8 cellular contexts compared by ENCODE assay signal in the genomic region with DNA sequence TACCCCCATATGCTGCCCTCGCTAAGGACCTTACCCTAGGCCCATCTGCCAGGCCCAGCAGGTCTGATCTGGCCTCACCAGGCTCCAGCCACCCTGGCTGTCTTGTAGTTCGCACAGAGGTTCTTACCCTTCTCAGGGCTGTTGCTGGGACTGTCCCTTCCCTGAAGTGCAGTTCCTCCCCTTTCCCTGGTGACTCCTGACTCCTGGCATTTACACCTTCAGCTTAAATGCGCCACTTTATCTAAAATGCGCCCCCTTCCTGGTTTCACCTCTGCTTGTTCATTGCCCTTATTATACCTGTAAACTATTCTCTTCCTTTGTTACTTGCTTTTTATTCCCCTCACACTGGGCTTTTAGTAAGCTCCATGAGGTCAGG. TPM values are rescaled to one million over a fixed set of nuclear protein-coding genes. Genes with fewer than 3 reads are reported as not detected.
DNase-seq lines count a peak whose midpoint lies in the region; ATAC-seq, FAIRE-seq and TF ChIP-seq lines count a peak whose summit lies in the region.

No MANE protein-coding gene starts in this region.

- peak overlapping the region; percentile 87 for H3K4me3 Mint-ChIP-seq in CD8-positive, alpha-beta T cell

- H2AFZ ChIP-seq in HepG2 (ENCODE audit: low read length): no peak overlapping the region

- in situ Hi-C loops in HepG2 (cut with HindIII; ENCODE audit: extremely low pct_ligation_motif_present, low pct_unique_long_range_greater_than_20kb): no loop called here

- H3K9me3 Mint-ChIP-seq in CD8-positive, alpha-beta T cell: no peaks in the 10 kb centered on the region

- no TSS peak for BruUV-seq in HepG2 (replicated peaks; lab: Mats Ljungman, UMichigan)

- no peak overlapping the region for H3K4me2 ChIP-seq in HepG2 (ENCODE audit: low read depth, low read length)

- H3K9me3 ChIP-seq in CD8-positive, alpha-beta T cell (ENCODE audit: low read length): no peaks in the 10 kb centered on the region
- H3K9me3 ChIP-seq in adrenal gland (replicated peaks in 1 of 3): no peaks in the 10 kb centered on the region
- H3K9me3 ChIP-seq in HepG2 (ENCODE audit: low read length): no peaks in the 10 kb centered on the region
- H3K9me3 ChIP-seq in tibial artery: no peaks in the 10 kb centered on the region

- WGBS in adrenal gland, 4 donors: 86 to 89% (median 88%) methylated on average over 4 of the region's 4 CpGs
- WGBS in HepG2 (ENCODE audit: low lambda C conversion rate): 98% methylated on average over 4 of the region's 4 CpGs

- TF ChIP-seq POLR2A in adrenal gland (IDR thresholded peaks at IDR 0.05) (no peak), HepG2 (IDR thresholded peaks at IDR 0.05; ENCODE audit: insufficient read depth in 1 of 2, low read depth in 2 of 2, low read length in 2 of 2) (no peak)

- H3K27me3 ChIP-seq in CD8-positive, alpha-beta T cell (ENCODE audit: insufficient read depth, low read length): no peaks in the 10 kb centered on the region
- H3K27me3 ChIP-seq in adrenal gland (no peaks in the 10 kb centered on the region), HepG2 (ENCODE audit: control insufficient read depth in 1 of 2, insufficient read depth in 2 of 2, low read length in 2 of 2) (no peaks in the 10 kb centered on the region; a peak in 1 of 5 replicates), tibial artery (no peaks in the 10 kb centered on the region)

- TF ChIP-seq RAD21 in HepG2 (CRISPR knock-in tag; IDR thresholded peaks at IDR 0.05): no peak

- peaks cover 37% of the 10 kb centered on the region for H3K4me1 Mint-ChIP-seq in CD8-positive, alpha-beta T cell (ENCODE audit: low read depth)

- H3K36me3 ChIP-seq in CD8-positive, alpha-beta T cell (ENCODE audit: insufficient read depth, low read length): peaks cover 20% of the 10 kb centered on the region
- H3K36me3 ChIP-seq in adrenal gland (replicated peaks in 1 of 2) (peaks cover 0 to 38% of the 10 kb centered on the region in 2 donors), HepG2 (replicated peaks in 1 of 2; ENCODE audit: control insufficient read depth in 1 of 2, insufficient read depth in 2 of 2, low read length in 2 of 2) (peaks cover 14 to 41% of the 10 kb centered on the region in 2 experiments; a peak in 4 of 5 replicates), tibial artery (peaks cover 21 to 51% (median 41%) of the 10 kb centered on the region in 3 donors)

- peaks cover 22% of the 10 kb centered on the region for H3K4me1 ChIP-seq in CD8-positive, alpha-beta T cell (ENCODE audit: insufficient read depth, low read length)
- H3K4me1 ChIP-seq in adrenal gland (replicated peaks in 1 of 2): peaks cover 0 to 15% of the 10 kb centered on the region in 2 donors
- H3K4me1 ChIP-seq in HepG2 (ENCODE audit: insufficient read depth, low read length): no peaks in the 10 kb centered on the region
- H3K4me1 ChIP-seq in tibial artery: peaks cover 0 to 16% (median 13%) of the 10 kb centered on the region in 4 donors

- TF ChIP-seq EP300 in HepG2 (IDR thresholded peaks at IDR 0.05; ENCODE audit: low read depth in 2 of 2, low read length in 2 of 2) (no peak), HepG2 (CRISPR knock-in tag; IDR thresholded peaks at IDR 0.05; ENCODE audit: borderline replicate concordance) (no peak)

- POLR2A ChIA-PET in CD8-positive, alpha-beta T cell (lab: Charles Lee): interaction anchor here (0.7 to 2.7 kb wide), 11 partner anchors 10 to 474 kb away, joined by 3 to 14 read pairs (median 4); partner anchors contain the start of genes ARPC4, BRPF1, JAGN1 and MTMR14
- POLR2A ChIA-PET in HepG2 (lab: Yijun Ruan, JAX): interaction anchor here (1.2 to 2.7 kb wide), 2 partner anchors 13 to 17 kb away, joined by 3 to 13 read pairs; partner anchors contain the start of genes ARPC4 and TADA3

- H3K36me3 Mint-ChIP-seq in CD8-positive, alpha-beta T cell: peaks cover 38% of the 10 kb centered on the region

- H3K27me3 Mint-ChIP-seq in CD8-positive, alpha-beta T cell (ENCODE audit: low read depth): no peaks in the 10 kb centered on the region

- no peaks in the 10 kb centered on the region for H3K79me2 ChIP-seq in HepG2 (ENCODE audit: insufficient read depth, low read length)

- peak overlapping the region; percentile 59 for H3K4me3 ChIP-seq in CD8-positive, alpha-beta T cell (ENCODE audit: low read depth, low read length)
- H3K4me3 ChIP-seq in adrenal gland (peak overlapping the region in 2 of 4 donors; percentile 52 to 68), HepG2 (replicated peaks in 1 of 3; ENCODE audit: insufficient read depth in 1 of 3, low read depth in 2 of 3, low read length in 3 of 3) (no peak overlapping the region), tibial artery (peak overlapping the region; percentile 77 to 80)

- peak overlapping the region; percentile 62 for H3K27ac ChIP-seq in CD8-positive, alpha-beta T cell (ENCODE audit: low read depth, low read length)
- H3K27ac ChIP-seq in adrenal gland (peak overlapping the region; percentile 11 to 93 (median 88)), HepG2 (ENCODE audit: extremely low read length, insufficient read depth, low read length) (no peak overlapping the region), tibial artery (peak overlapping the region; percentile 97 to 98)

- intact Hi-C loops in CD8-positive, alpha-beta T cell (cut with DNase I, micrococcal nuclease): loop anchor here (1.0 to 2.0 kb wide), 3 partner anchors 16 to 36 kb away; partner anchors contain the start of genes ARPC4 (in 1 of the 2), RPUSD3 (in 1 of the 2) and TADA3 (in 1 of the 2)
- intact Hi-C loops in adrenal gland (cut with DNase I) (loop anchor here in 1 of 2 donors (10.0 kb wide), 1 partner anchor 54 kb away; no protein-coding TSS in a partner anchor), HepG2 (cut with micrococcal nuclease; ENCODE audit: unreplicated experiment) (no loop called here), tibial artery (cut with DNase I; ENCODE audit: low total_unique reads) (no loop called here)

- no peak for TF ChIP-seq CTCF in CD8-positive, alpha-beta T cell (IDR thresholded peaks at IDR 0.05)
- TF ChIP-seq CTCF in adrenal gland (IDR thresholded peaks at IDR 0.05) (no peak), HepG2 (CRISPR knock-in tag; IDR thresholded peaks at IDR 0.05) (no peak), tibial artery (IDR thresholded peaks at IDR 0.05) (no peak)

- peak in 2 of 7 experiments; percentile 15 to 56 for DNase-seq in CD8-positive, alpha-beta T cell
- DNase-seq in adrenal gland (no peak), HepG2 (ENCODE audit: low spot score) (no peak), tibial artery (no peak), NCI-H526 treated with DMSO at 0.1 percent for 48 hours (lab: John Stamatoyannopoulos, UW) (no peak)

- CTCF ChIA-PET in CD8-positive, alpha-beta T cell (lab: Charles Lee): interaction anchor here (1.1 to 1.5 kb wide), 4 partner anchors 8 to 80 kb away, joined by 3 to 4 read pairs (median 3); no protein-coding TSS in a partner anchor
- CTCF ChIA-PET in HepG2 (lab: Yijun Ruan, JAX; ENCODE audit: low intra/inter-chr PET ratio, low total read pairs): no interaction called here

- H4K20me1 ChIP-seq in HepG2 (ENCODE audit: insufficient read depth, low read length): no peaks in the 10 kb centered on the region

- peak overlapping the region; percentile 93 for H3K27ac Mint-ChIP-seq in CD8-positive, alpha-beta T cell

- no peak for FAIRE-seq in HepG2 (lab: Jason Lieb, UNC)

- H3K9ac ChIP-seq in HepG2 (ENCODE audit: insufficient read depth, low read depth, low read length): no peak overlapping the region

- peak; percentile 4 for ATAC-seq in CD8-positive, alpha-beta T cell
- ATAC-seq in HG02870 (IDR thresholded peaks at IDR 0.05; ENCODE audit: unreplicated experiment) (peak; percentile 15), HepG2 (peak; percentile 7; the same call in 2 of the 3 replicates), HG03520 (IDR thresholded peaks at IDR 0.05; ENCODE audit: unreplicated experiment) (no peak), HG02973 (IDR thresholded peaks at IDR 0.05; ENCODE audit: unreplicated experiment) (no peak)

RNA-seq across cellular contexts. Expression of gene TTLL3, which starts 0.8 kb away (rescaled TPM):
- 10 to 100 TPM; 44.6 to 46.2 TPM for total RNA-seq in CD8-positive, alpha-beta T cell
- 10 to 100 TPM; 13.8 to 68.0 (median 45.5) TPM for total RNA-seq in adrenal gland
- 100 to 1,000 TPM in 2 of 3 donors, 10 to 100 TPM in 1; 10.1 to 214 (median 146) TPM for polyA plus RNA-seq in adrenal gland
- total RNA-seq in HepG2 (2016; rRNA removed; fragmentation: Illumina TruSeq; extraction: Trizol): 1.9 and 9.5 TPM in 2 replicates
- total RNA-seq in HepG2 (2016; cell fraction: cytosol; rRNA removed; fragmentation: Illumina TruSeq; extraction: Trizol; ENCODE audit: low read depth): 2.5 and 4.8 TPM in 2 replicates
- total RNA-seq in HepG2 (2016; cell fraction: insoluble cytoplasmic fraction; rRNA removed; fragmentation: Illumina TruSeq; extraction: Trizol): 3.0 and 10.9 TPM in 2 replicates
- total RNA-seq in HepG2 (2016; cell fraction: membrane; rRNA removed; fragmentation: Illumina TruSeq; extraction: Trizol): 2.5 and 4.3 TPM in 2 replicates
- 18.5 and 22.1 TPM in 2 replicates for total RNA-seq in HepG2 (2016; cell fraction: nucleus; rRNA removed; fragmentation: Illumina TruSeq; extraction: Trizol)
- polyA plus RNA-seq in HepG2 (2011; rRNA removed): 51.2 and 59.3 TPM in 2 replicates
- polyA plus RNA-seq in HepG2 (2011; cell fraction: cytosol; rRNA removed): 10.0 and 13.7 TPM in 2 replicates
- polyA plus RNA-seq in HepG2 (2011; cell fraction: nucleus; rRNA removed): 463 and 502 TPM in 2 replicates
- polyA plus RNA-seq in HepG2 (2012): 30.3 and 36.9 TPM in 2 replicates
- polyA plus RNA-seq in HepG2 (2016; cell fraction: cytosol; fragmentation: Illumina TruSeq; extraction: Trizol; ENCODE audit: low read depth): 0.27 and 0.43 TPM in 2 replicates
- 2.5 and 2.6 TPM in 2 replicates for polyA plus RNA-seq in HepG2 (2016; cell fraction: insoluble cytoplasmic fraction; fragmentation: Illumina TruSeq; extraction: Trizol; ENCODE audit: low read depth)
- 0.88 and 2.6 TPM in 2 replicates for polyA plus RNA-seq in HepG2 (2016; cell fraction: membrane; fragmentation: Illumina TruSeq; extraction: Trizol; ENCODE audit: low read depth)
- 92.7 and 95.3 TPM in 2 replicates for polyA plus RNA-seq in HepG2 (2016; cell fraction: nucleus; fragmentation: Illumina TruSeq; extraction: Trizol; ENCODE audit: insufficient read depth, low read depth)
- 42.0 and 56.1 TPM in 2 replicates for polyA minus RNA-seq in HepG2 (2011; rRNA and poly(A)+ RNA removed; ENCODE audit: low replicate concordance)
- 3.3 and 3.7 TPM in 2 replicates for polyA minus RNA-seq in HepG2 (2011; cell fraction: cytosol; rRNA and poly(A)+ RNA removed)
- 83.4 and 89.9 TPM in 2 replicates for polyA minus RNA-seq in HepG2 (2011; cell fraction: nucleus; rRNA and poly(A)+ RNA removed)

RNA-seq across cellular contexts. Expression of gene ARPC4, which starts 16.3 kb away (rescaled TPM):
- total RNA-seq in CD8-positive, alpha-beta T cell: 100 to 1,000 TPM in 1 of 2 experiments, 10 to 100 TPM in 1; 97.7 to 104 TPM
- total RNA-seq in adrenal gland (100 to 1,000 TPM; 138 to 249 (median 184) TPM), HepG2 (2016; rRNA removed; fragmentation: Illumina TruSeq; extraction: Trizol) (73.9 and 83.6 TPM in 2 replicates)
- polyA plus RNA-seq in adrenal gland (100 to 1,000 TPM in 1 of 3 donors, 10 to 100 TPM in 2; 75.8 to 140 (median 77.4) TPM), HepG2 (2011; rRNA removed) (27.2 and 30.1 TPM in 2 replicates)
- 33.6 and 36.2 TPM in 2 replicates for total RNA-seq in HepG2 (2016; cell fraction: cytosol; rRNA removed; fragmentation: Illumina TruSeq; extraction: Trizol; ENCODE audit: low read depth)
- total RNA-seq in HepG2 (2016; cell fraction: insoluble cytoplasmic fraction; rRNA removed; fragmentation: Illumina TruSeq; extraction: Trizol): 70.0 and 87.2 TPM in 2 replicates
- 53.3 and 56.0 TPM in 2 replicates for total RNA-seq in HepG2 (2016; cell fraction: membrane; rRNA removed; fragmentation: Illumina TruSeq; extraction: Trizol)
- total RNA-seq in HepG2 (2016; cell fraction: nucleus; rRNA removed; fragmentation: Illumina TruSeq; extraction: Trizol): 59.7 and 66.4 TPM in 2 replicates
- polyA plus RNA-seq in HepG2 (2011; cell fraction: cytosol; rRNA removed): 38.6 and 40.7 TPM in 2 replicates
- 29.3 and 34.8 TPM in 2 replicates for polyA plus RNA-seq in HepG2 (2011; cell fraction: nucleus; rRNA removed)
- polyA plus RNA-seq in HepG2 (2012): 27.0 and 41.3 TPM in 2 replicates
- polyA plus RNA-seq in HepG2 (2016; cell fraction: cytosol; fragmentation: Illumina TruSeq; extraction: Trizol; ENCODE audit: low read depth): 28.3 and 37.9 TPM in 2 replicates
- 75.5 and 85.0 TPM in 2 replicates for polyA plus RNA-seq in HepG2 (2016; cell fraction: insoluble cytoplasmic fraction; fragmentation: Illumina TruSeq; extraction: Trizol; ENCODE audit: low read depth)
- 43.0 TPM in 2 replicates for polyA plus RNA-seq in HepG2 (2016; cell fraction: membrane; fragmentation: Illumina TruSeq; extraction: Trizol; ENCODE audit: low read depth)
- 75.8 and 91.3 TPM in 2 replicates for polyA plus RNA-seq in HepG2 (2016; cell fraction: nucleus; fragmentation: Illumina TruSeq; extraction: Trizol; ENCODE audit: insufficient read depth, low read depth)
- 36.5 and 108 TPM in 2 replicates for polyA minus RNA-seq in HepG2 (2011; rRNA and poly(A)+ RNA removed; ENCODE audit: low replicate concordance)
- 34.9 and 44.1 TPM in 2 replicates for polyA minus RNA-seq in HepG2 (2011; cell fraction: cytosol; rRNA and poly(A)+ RNA removed)
- polyA minus RNA-seq in HepG2 (2011; cell fraction: nucleus; rRNA and poly(A)+ RNA removed): 62.7 and 78.3 TPM in 2 replicates

RNA-seq across cellular contexts. Expression of gene TADA3, which starts 17.0 kb away (rescaled TPM):
- 10 to 100 TPM in 1 of 2 experiments, 1 to 10 TPM in 1; 9.5 to 11.0 TPM for total RNA-seq in CD8-positive, alpha-beta T cell
- 100 to 1,000 TPM in 5 of 8 donors, 10 to 100 TPM in 3; 59.1 to 148 (median 122) TPM for total RNA-seq in adrenal gland
- polyA plus RNA-seq in adrenal gland: 100 to 1,000 TPM in 2 of 3 donors, 10 to 100 TPM in 1; 49.7 to 133 (median 117) TPM
- 37.1 and 43.3 TPM in 2 replicates for total RNA-seq in HepG2 (2016; rRNA removed; fragmentation: Illumina TruSeq; extraction: Trizol)
- total RNA-seq in HepG2 (2016; cell fraction: cytosol; rRNA removed; fragmentation: Illumina TruSeq; extraction: Trizol; ENCODE audit: low read depth): 40.6 and 44.9 TPM in 2 replicates
- 36.0 and 42.7 TPM in 2 replicates for total RNA-seq in HepG2 (2016; cell fraction: insoluble cytoplasmic fraction; rRNA removed; fragmentation: Illumina TruSeq; extraction: Trizol)
- total RNA-seq in HepG2 (2016; cell fraction: membrane; rRNA removed; fragmentation: Illumina TruSeq; extraction: Trizol): 75.9 and 78.8 TPM in 2 replicates
- 19.3 and 22.3 TPM in 2 replicates for total RNA-seq in HepG2 (2016; cell fraction: nucleus; rRNA removed; fragmentation: Illumina TruSeq; extraction: Trizol)
- polyA plus RNA-seq in HepG2 (2011; rRNA removed): 32.1 and 34.4 TPM in 2 replicates
- polyA plus RNA-seq in HepG2 (2011; cell fraction: cytosol; rRNA removed): 33.5 and 41.6 TPM in 2 replicates
- polyA plus RNA-seq in HepG2 (2011; cell fraction: nucleus; rRNA removed): 31.8 and 32.8 TPM in 2 replicates
- 29.5 and 31.4 TPM in 2 replicates for polyA plus RNA-seq in HepG2 (2012)
- polyA plus RNA-seq in HepG2 (2016; cell fraction: cytosol; fragmentation: Illumina TruSeq; extraction: Trizol; ENCODE audit: low read depth): 76.9 and 79.2 TPM in 2 replicates
- polyA plus RNA-seq in HepG2 (2016; cell fraction: insoluble cytoplasmic fraction; fragmentation: Illumina TruSeq; extraction: Trizol; ENCODE audit: low read depth): 59.1 and 65.5 TPM in 2 replicates
- polyA plus RNA-seq in HepG2 (2016; cell fraction: membrane; fragmentation: Illumina TruSeq; extraction: Trizol; ENCODE audit: low read depth): 95.4 and 101 TPM in 2 replicates
- polyA plus RNA-seq in HepG2 (2016; cell fraction: nucleus; fragmentation: Illumina TruSeq; extraction: Trizol; ENCODE audit: insufficient read depth, low read depth): 46.7 and 52.3 TPM in 2 replicates
- 35.7 and 37.3 TPM in 2 replicates for polyA minus RNA-seq in HepG2 (2011; rRNA and poly(A)+ RNA removed; ENCODE audit: low replicate concordance)
- polyA minus RNA-seq in HepG2 (2011; cell fraction: cytosol; rRNA and poly(A)+ RNA removed): 27.4 and 29.7 TPM in 2 replicates
- 12.6 and 14.8 TPM in 2 replicates for polyA minus RNA-seq in HepG2 (2011; cell fraction: nucleus; rRNA and poly(A)+ RNA removed)

RNA-seq across cellular contexts. Expression of gene RPUSD3, which starts 34.6 kb away (rescaled TPM):
- 1 to 10 TPM; 5.3 to 6.4 TPM for total RNA-seq in CD8-positive, alpha-beta T cell
- total RNA-seq in adrenal gland (100 to 1,000 TPM in 1 of 8 donors, 10 to 100 TPM in 7; 21.5 to 116 (median 54.6) TPM), HepG2 (2016; rRNA removed; fragmentation: Illumina TruSeq; extraction: Trizol) (30.3 and 32.1 TPM in 2 replicates)
- polyA plus RNA-seq in adrenal gland (10 to 100 TPM; 27.7 to 47.9 (median 35.1) TPM), HepG2 (2011; rRNA removed) (48.7 and 55.5 TPM in 2 replicates)
- total RNA-seq in HepG2 (2016; cell fraction: cytosol; rRNA removed; fragmentation: Illumina TruSeq; extraction: Trizol; ENCODE audit: low read depth): 19.4 and 22.8 TPM in 2 replicates
- total RNA-seq in HepG2 (2016; cell fraction: insoluble cytoplasmic fraction; rRNA removed; fragmentation: Illumina TruSeq; extraction: Trizol): 31.0 and 32.4 TPM in 2 replicates
- total RNA-seq in HepG2 (2016; cell fraction: membrane; rRNA removed; fragmentation: Illumina TruSeq; extraction: Trizol): 23.0 and 24.2 TPM in 2 replicates
- 15.6 and 16.2 TPM in 2 replicates for total RNA-seq in HepG2 (2016; cell fraction: nucleus; rRNA removed; fragmentation: Illumina TruSeq; extraction: Trizol)
- 24.5 and 32.1 TPM in 2 replicates for polyA plus RNA-seq in HepG2 (2011; cell fraction: cytosol; rRNA removed)
- polyA plus RNA-seq in HepG2 (2011; cell fraction: nucleus; rRNA removed): 33.9 and 36.3 TPM in 2 replicates
- 23.0 and 27.6 TPM in 2 replicates for polyA plus RNA-seq in HepG2 (2012)
- polyA plus RNA-seq in HepG2 (2016; cell fraction: cytosol; fragmentation: Illumina TruSeq; extraction: Trizol; ENCODE audit: low read depth): 12.3 and 13.4 TPM in 2 replicates
- polyA plus RNA-seq in HepG2 (2016; cell fraction: insoluble cytoplasmic fraction; fragmentation: Illumina TruSeq; extraction: Trizol; ENCODE audit: low read depth): 42.6 and 42.9 TPM in 2 replicates
- 17.8 TPM in 2 replicates for polyA plus RNA-seq in HepG2 (2016; cell fraction: membrane; fragmentation: Illumina TruSeq; extraction: Trizol; ENCODE audit: low read depth)
- polyA plus RNA-seq in HepG2 (2016; cell fraction: nucleus; fragmentation: Illumina TruSeq; extraction: Trizol; ENCODE audit: insufficient read depth, low read depth): 39.3 and 39.8 TPM in 2 replicates
- polyA minus RNA-seq in HepG2 (2011; rRNA and poly(A)+ RNA removed; ENCODE audit: low replicate concordance): 49.6 and 51.5 TPM in 2 replicates
- polyA minus RNA-seq in HepG2 (2011; cell fraction: cytosol; rRNA and poly(A)+ RNA removed): 11.9 and 14.9 TPM in 2 replicates
- 5.7 and 11.1 TPM in 2 replicates for polyA minus RNA-seq in HepG2 (2011; cell fraction: nucleus; rRNA and poly(A)+ RNA removed)

RNA-seq across cellular contexts. Expression of gene CAMK1, which starts 39.5 kb away (rescaled TPM):
- not detected for total RNA-seq in CD8-positive, alpha-beta T cell
- total RNA-seq in adrenal gland: 100 to 1,000 TPM in 7 of 8 donors, 10 to 100 TPM in 1; 83.1 to 261 (median 176) TPM
- polyA plus RNA-seq in adrenal gland: 100 to 1,000 TPM in 2 of 3 donors, 10 to 100 TPM in 1; 51.5 to 281 (median 260) TPM
- total RNA-seq in HepG2 (2016; rRNA removed; fragmentation: Illumina TruSeq; extraction: Trizol): 51.8 and 53.3 TPM in 2 replicates
- total RNA-seq in HepG2 (2016; cell fraction: cytosol; rRNA removed; fragmentation: Illumina TruSeq; extraction: Trizol; ENCODE audit: low read depth): 40.6 and 50.9 TPM in 2 replicates
- 49.0 and 53.3 TPM in 2 replicates for total RNA-seq in HepG2 (2016; cell fraction: insoluble cytoplasmic fraction; rRNA removed; fragmentation: Illumina TruSeq; extraction: Trizol)
- total RNA-seq in HepG2 (2016; cell fraction: membrane; rRNA removed; fragmentation: Illumina TruSeq; extraction: Trizol): 44.9 and 61.9 TPM in 2 replicates
- 26.4 and 30.0 TPM in 2 replicates for total RNA-seq in HepG2 (2016; cell fraction: nucleus; rRNA removed; fragmentation: Illumina TruSeq; extraction: Trizol)
- polyA plus RNA-seq in HepG2 (2011; rRNA removed): 26.4 and 27.7 TPM in 2 replicates
- polyA plus RNA-seq in HepG2 (2011; cell fraction: cytosol; rRNA removed): 25.3 and 29.8 TPM in 2 replicates
- 30.9 and 36.6 TPM in 2 replicates for polyA plus RNA-seq in HepG2 (2011; cell fraction: nucleus; rRNA removed)
- 17.5 and 20.2 TPM in 2 replicates for polyA plus RNA-seq in HepG2 (2012)
- polyA plus RNA-seq in HepG2 (2016; cell fraction: cytosol; fragmentation: Illumina TruSeq; extraction: Trizol; ENCODE audit: low read depth): 36.8 and 48.6 TPM in 2 replicates
- polyA plus RNA-seq in HepG2 (2016; cell fraction: insoluble cytoplasmic fraction; fragmentation: Illumina TruSeq; extraction: Trizol; ENCODE audit: low read depth): 45.8 and 51.6 TPM in 2 replicates
- polyA plus RNA-seq in HepG2 (2016; cell fraction: membrane; fragmentation: Illumina TruSeq; extraction: Trizol; ENCODE audit: low read depth): 36.9 and 45.8 TPM in 2 replicates
- polyA plus RNA-seq in HepG2 (2016; cell fraction: nucleus; fragmentation: Illumina TruSeq; extraction: Trizol; ENCODE audit: insufficient read depth, low read depth): 55.8 and 58.3 TPM in 2 replicates
- 4.7 and 17.6 TPM in 2 replicates for polyA minus RNA-seq in HepG2 (2011; rRNA and poly(A)+ RNA removed; ENCODE audit: low replicate concordance)
- 8.4 and 15.1 TPM in 2 replicates for polyA minus RNA-seq in HepG2 (2011; cell fraction: cytosol; rRNA and poly(A)+ RNA removed)
- 8.4 and 10.3 TPM in 2 replicates for polyA minus RNA-seq in HepG2 (2011; cell fraction: nucleus; rRNA and poly(A)+ RNA removed)

Comparison
In these comparisons a context has a peak if more than half of its experiments do, and no peak if none do; other contexts are left out.
1. ATAC-seq: peak in CD8-positive, alpha-beta T cell (single experiment), HG02870 (single experiment) and HepG2 (single experiment); none in HG03520 (single experiment) and HG02973 (single experiment).
2. H3K4me3 ChIP-seq: peak in CD8-positive, alpha-beta T cell (single experiment) and tibial artery (2 of 2); none in HepG2 (0 of 3).
3. intact Hi-C loops: an anchor here in CD8-positive, alpha-beta T cell (1.0 to 2.0 kb wide); none called in HepG2 and tibial artery.